Comparison of ENCODE assay signal across 21 cellular contexts in genomic region chr10:103718247-103718620, GRCh38.
"Had no signal": no experiment of that assay in that cellular context is flagged by ENCODE, and none has a peak within 500 bp of the region (broad histone marks: within the 10 kb centered on the region; RNA-seq: fewer than 3 reads in every experiment).

No MANE protein-coding gene starts in this region.

- H3K9me3 ChIP-seq: colonic mucosa, heart left ventricle, lower lobe of right lung, right atrium auricular region, spleen, tibial artery had no signal

- H3K36me3 ChIP-seq: colonic mucosa, right atrium auricular region had no signal

- H3K4me3 ChIP-seq: colonic mucosa, heart left ventricle, lower lobe of right lung, right atrium auricular region, spleen, tibial artery had no signal

- H3K4me1 ChIP-seq: colonic mucosa, lower lobe of right lung, spleen had no signal

- DNase-seq: activated CD4-positive, alpha-beta T cell treated with anti-CD3 and anti-CD28 coated beads for 36 hours; activated CD4-positive, CD25-positive, alpha-beta regulatory T cell; activated CD8-positive, alpha-beta memory T cell treated with anti-CD3 and anti-CD28 coated beads, Interleukin-2, amount 10 ng/mL, durations not matched to agents 7 days and 5 days; activated CD8-positive, alpha-beta T cell treated with anti-CD3 and anti-CD28 coated beads, Interleukin-2, amount 10 ng/mL, durations not matched to agents 7 days and 5 days; activated naive CD4-positive, alpha-beta T cell; activated T-cell treated with anti-CD3 and anti-CD28 coated beads, Interleukin-2, amount 50 U/mL, for 72 hours; colonic mucosa; effector memory CD8-positive, alpha-beta T cell; hypothalamus; kidney glomerular epithelial cell; lower lobe of right lung; mesendoderm; natural killer cell; spleen; T-helper 1 cell; tibial artery had no signal

- ATAC-seq: activated CD4-positive, alpha-beta T cell treated with anti-CD3 and anti-CD28 coated beads for 36 hours; activated CD8-positive, alpha-beta memory T cell treated with anti-CD3 and anti-CD28 coated beads, Interleukin-2, amount 10 ng/mL, durations not matched to agents 7 days and 5 days; activated CD8-positive, alpha-beta T cell treated with anti-CD3 and anti-CD28 coated beads, Interleukin-2, amount 10 ng/mL, durations not matched to agents 7 days and 5 days; activated naive CD4-positive, alpha-beta T cell treated with anti-CD3 and anti-CD28 coated beads, Interleukin-2, amount 50 U/mL, for 72 hours; activated T-cell treated with anti-CD3 and anti-CD28 coated beads, Interleukin-2, amount 50 U/mL, for 72 hours; effector memory CD8-positive, alpha-beta T cell; heart left ventricle; left lobe of liver; lower lobe of right lung; natural killer cell had no signal

- H3K27me3 ChIP-seq: colonic mucosa, foreskin keratinocyte, heart left ventricle, right atrium auricular region, spleen, tibial artery had no signal

- H3K27ac ChIP-seq: colonic mucosa, foreskin keratinocyte, heart left ventricle, lower lobe of right lung, right atrium auricular region, spleen, tibial artery had no signal
